In the genomic region with DNA sequence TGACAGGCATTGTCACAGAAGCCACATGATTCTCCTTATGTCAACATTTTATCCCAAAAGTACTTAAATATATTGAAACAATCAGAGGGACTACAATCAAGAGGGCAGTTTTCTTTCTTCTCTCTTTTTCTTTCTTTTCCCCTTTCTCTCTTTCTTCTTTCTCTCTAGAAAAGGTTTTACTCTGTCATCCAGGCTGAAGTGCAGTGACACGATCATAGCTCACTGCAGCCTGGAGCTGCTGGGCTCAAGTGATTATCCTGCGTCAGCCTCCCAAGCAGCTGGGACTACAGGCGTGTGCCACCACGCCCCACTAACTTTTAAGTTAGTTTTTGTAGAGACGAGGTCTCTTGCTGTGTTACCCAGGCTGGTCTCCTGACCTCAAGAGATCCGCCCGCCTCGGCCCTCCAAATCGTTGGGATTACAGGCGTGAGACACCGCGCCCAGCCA, we compare ENCODE assay signal across 8 cellular contexts. TPM values are rescaled to one million over a fixed set of nuclear protein-coding genes. Genes with fewer than 3 reads are reported as not detected.
DNase-seq lines count a peak whose midpoint lies in the region; ATAC-seq and TF ChIP-seq lines count a peak whose summit lies in the region.

No MANE protein-coding gene starts in this region.

- intact Hi-C loops in right cardiac atrium (cut with DNase I) = no loop called here

- no peak for TF ChIP-seq CTCF in HEK293 (tag by site-specific recombination; IDR thresholded peaks at IDR 0.05)
- no peak for TF ChIP-seq CTCF in WI38 (IDR thresholded peaks at IDR 0.05; ENCODE audit: low read depth, low read length)

- DNase-seq in right cardiac atrium = peak; percentile 23 to 57 (median 53)
- no peak for DNase-seq in DMS153 (lab: John Stamatoyannopoulos, UW)
- no peak for DNase-seq in KG1 (lab: John Stamatoyannopoulos, UW)
- DNase-seq in NCI-H1930 (lab: John Stamatoyannopoulos, UW) = no peak

- CTCF ChIA-PET in HEK293 (lab: Yijun Ruan, JAX) = interaction anchor here (0.7 kb wide), 1 partner anchor 36 kb away, joined by 4 read pairs; no protein-coding TSS in a partner anchor

- WGBS in right cardiac atrium = 89% methylated on average over 12 of the region's 12 CpGs

- no peaks in the 10 kb centered on the region for H3K9me3 ChIP-seq in HEK293 (ENCODE audit: control insufficient read depth, insufficient read depth, low read depth, low read length)
- H3K9me3 ChIP-seq in right cardiac atrium (ENCODE audit: control insufficient read depth, low read length) = no peaks in the 10 kb centered on the region
- no peaks in the 10 kb centered on the region for H3K9me3 ChIP-seq in skeletal muscle satellite cell (replicated peaks; ENCODE audit: low read length)

- POLR2A ChIA-PET in HEK293 (lab: Yijun Ruan, JAX) = interaction anchor here (0.7 to 1.3 kb wide), 3 partner anchors 13 to 94 kb away, joined by 3 to 4 read pairs (median 3); a partner anchor contains a TSS

- no peaks in the 10 kb centered on the region for H3K27me3 ChIP-seq in right cardiac atrium (ENCODE audit: control insufficient read depth, insufficient read depth)
- no peaks in the 10 kb centered on the region for H3K27me3 ChIP-seq in skeletal muscle satellite cell (ENCODE audit: control insufficient read depth, insufficient read depth, low read length)

- peak overlapping the region; percentile 83 for H3K9ac ChIP-seq in skeletal muscle satellite cell (ENCODE audit: low read depth, low read length)

- no peaks in the 10 kb centered on the region for H3K36me3 ChIP-seq in HEK293 (ENCODE audit: control insufficient read depth in 2 of 2, insufficient read depth in 1 of 2, low read length in 2 of 2)
- no peaks in the 10 kb centered on the region for H3K36me3 ChIP-seq in skeletal muscle satellite cell (ENCODE audit: insufficient read depth, low read length)

- peak overlapping the region; percentile 95 for H3K4me2 ChIP-seq in skeletal muscle satellite cell (ENCODE audit: low read length)

- H3K27ac ChIP-seq in HEK293 (ENCODE audit: extremely low read depth, low read depth, low read length) (peak overlapping the region; percentile 83; the same call in 1 of the 2 replicates), right cardiac atrium (ENCODE audit: low read length) (no peak overlapping the region)

- ATAC-seq in right cardiac atrium (no peak), GM18909 (IDR thresholded peaks at IDR 0.05; ENCODE audit: poor library complexity, unreplicated experiment) (no peak)

- H3K4me3 ChIP-seq in HEK293 (ENCODE audit: low read depth, low read length) = no peak overlapping the region
- peak overlapping the region; percentile 60 for H3K4me3 ChIP-seq in WI38 (ENCODE audit: low read depth, low read length)
- peak overlapping the region; percentile 99 for H3K4me3 ChIP-seq in right cardiac atrium (ENCODE audit: low read length)
- peak overlapping the region; percentile 87 for H3K4me3 ChIP-seq in skeletal muscle satellite cell (ENCODE audit: low read length)

- H3K4me1 ChIP-seq in HEK293 (ENCODE audit: control insufficient read depth, insufficient read depth, low read length) = peaks cover 9% of the 10 kb centered on the region
- no peaks in the 10 kb centered on the region for H3K4me1 ChIP-seq in right cardiac atrium (ENCODE audit: control insufficient read depth, insufficient read depth, low read length)
- peaks cover 18% of the 10 kb centered on the region for H3K4me1 ChIP-seq in skeletal muscle satellite cell (ENCODE audit: control insufficient read depth, insufficient read depth, low read length)

TF ChIP-seq in HEK293, 187 proteins besides CTCF, POLR2A, EP300 and RAD21 (continues in another document):
- TF ChIP-seq HOXC10 (CRISPR knock-in tag; IDR thresholded peaks at IDR 0.05) = no peak
- no peak for TF ChIP-seq ZNF302 (tag by site-specific recombination; IDR thresholded peaks at IDR 0.05; ENCODE audit: low read depth)
- TF ChIP-seq ZNF585B (tag by site-specific recombination; IDR thresholded peaks at IDR 0.05) = no peak
- TF ChIP-seq KLF9 (tag by site-specific recombination; IDR thresholded peaks at IDR 0.05; ENCODE audit: low read depth) = no peak
- TF ChIP-seq EGR2 (tag by site-specific recombination; IDR thresholded peaks at IDR 0.05; ENCODE audit: low read depth) = no peak
- TF ChIP-seq ZNF529 (tag by site-specific recombination; IDR thresholded peaks at IDR 0.05; ENCODE audit: insufficient replicate concordance) = no peak
- TF ChIP-seq ZNF133 (tag by site-specific recombination; IDR thresholded peaks at IDR 0.05) = no peak
- no peak for TF ChIP-seq OSR2 (tag by site-specific recombination; IDR thresholded peaks at IDR 0.05)
- TF ChIP-seq, protein P1, sequence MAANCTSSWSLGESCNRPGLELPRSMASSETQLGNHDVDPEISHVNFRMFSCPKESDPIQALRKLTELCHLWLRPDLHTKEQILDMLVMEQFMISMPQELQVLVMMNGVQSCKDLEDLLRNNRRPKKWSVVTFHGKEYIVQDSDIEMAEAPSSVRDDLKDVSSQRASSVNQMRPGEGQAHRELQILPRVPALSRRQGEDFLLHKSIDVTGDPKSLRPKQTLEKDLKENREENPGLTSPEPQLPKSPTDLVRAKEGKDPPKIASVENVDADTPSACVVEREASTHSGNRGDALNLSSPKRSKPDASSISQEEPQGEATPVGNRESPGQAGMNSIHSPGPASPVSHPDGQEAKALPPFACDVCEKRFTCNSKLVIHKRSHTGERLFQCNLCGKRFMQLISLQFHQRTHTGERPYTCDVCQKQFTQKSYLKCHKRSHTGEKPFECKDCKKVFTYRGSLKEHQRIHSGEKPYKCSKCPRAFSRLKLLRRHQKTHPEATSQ (tag by site-specific recombination; IDR thresholded peaks at IDR 0.05) = no peak
- TF ChIP-seq, protein P2, sequence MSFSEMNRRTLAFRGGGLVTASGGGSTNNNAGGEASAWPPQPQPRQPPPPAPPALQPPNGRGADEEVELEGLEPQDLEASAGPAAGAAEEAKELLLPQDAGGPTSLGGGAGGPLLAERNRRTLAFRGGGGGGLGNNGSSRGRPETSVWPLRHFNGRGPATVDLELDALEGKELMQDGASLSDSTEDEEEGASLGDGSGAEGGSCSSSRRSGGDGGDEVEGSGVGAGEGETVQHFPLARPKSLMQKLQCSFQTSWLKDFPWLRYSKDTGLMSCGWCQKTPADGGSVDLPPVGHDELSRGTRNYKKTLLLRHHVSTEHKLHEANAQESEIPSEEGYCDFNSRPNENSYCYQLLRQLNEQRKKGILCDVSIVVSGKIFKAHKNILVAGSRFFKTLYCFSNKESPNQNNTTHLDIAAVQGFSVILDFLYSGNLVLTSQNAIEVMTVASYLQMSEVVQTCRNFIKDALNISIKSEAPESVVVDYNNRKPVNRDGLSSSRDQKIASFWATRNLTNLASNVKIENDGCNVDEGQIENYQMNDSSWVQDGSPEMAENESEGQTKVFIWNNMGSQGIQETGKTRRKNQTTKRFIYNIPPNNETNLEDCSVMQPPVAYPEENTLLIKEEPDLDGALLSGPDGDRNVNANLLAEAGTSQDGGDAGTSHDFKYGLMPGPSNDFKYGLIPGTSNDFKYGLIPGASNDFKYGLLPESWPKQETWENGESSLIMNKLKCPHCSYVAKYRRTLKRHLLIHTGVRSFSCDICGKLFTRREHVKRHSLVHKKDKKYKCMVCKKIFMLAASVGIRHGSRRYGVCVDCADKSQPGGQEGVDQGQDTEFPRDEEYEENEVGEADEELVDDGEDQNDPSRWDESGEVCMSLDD (tag by site-specific recombination; IDR thresholded peaks at IDR 0.05) = no peak
- no peak for TF ChIP-seq ZNF677 (tag by site-specific recombination; IDR thresholded peaks at IDR 0.05)
- peak; percentile 34; the same call in 1 of the 2 replicates for TF ChIP-seq ZNF664 (tag by site-specific recombination; IDR thresholded peaks at IDR 0.05)
- TF ChIP-seq ZNF121 (tag by site-specific recombination; IDR thresholded peaks at IDR 0.05) = no peak
- TF ChIP-seq, protein P3, sequence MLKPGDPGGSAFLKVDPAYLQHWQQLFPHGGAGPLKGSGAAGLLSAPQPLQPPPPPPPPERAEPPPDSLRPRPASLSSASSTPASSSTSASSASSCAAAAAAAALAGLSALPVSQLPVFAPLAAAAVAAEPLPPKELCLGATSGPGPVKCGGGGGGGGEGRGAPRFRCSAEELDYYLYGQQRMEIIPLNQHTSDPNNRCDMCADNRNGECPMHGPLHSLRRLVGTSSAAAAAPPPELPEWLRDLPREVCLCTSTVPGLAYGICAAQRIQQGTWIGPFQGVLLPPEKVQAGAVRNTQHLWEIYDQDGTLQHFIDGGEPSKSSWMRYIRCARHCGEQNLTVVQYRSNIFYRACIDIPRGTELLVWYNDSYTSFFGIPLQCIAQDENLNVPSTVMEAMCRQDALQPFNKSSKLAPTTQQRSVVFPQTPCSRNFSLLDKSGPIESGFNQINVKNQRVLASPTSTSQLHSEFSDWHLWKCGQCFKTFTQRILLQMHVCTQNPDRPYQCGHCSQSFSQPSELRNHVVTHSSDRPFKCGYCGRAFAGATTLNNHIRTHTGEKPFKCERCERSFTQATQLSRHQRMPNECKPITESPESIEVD (tag by site-specific recombination; IDR thresholded peaks at IDR 0.05) = no peak
- TF ChIP-seq ZNF23 (tag by site-specific recombination; IDR thresholded peaks at IDR 0.05; ENCODE audit: borderline replicate concordance) = no peak
- TF ChIP-seq, protein P4, sequence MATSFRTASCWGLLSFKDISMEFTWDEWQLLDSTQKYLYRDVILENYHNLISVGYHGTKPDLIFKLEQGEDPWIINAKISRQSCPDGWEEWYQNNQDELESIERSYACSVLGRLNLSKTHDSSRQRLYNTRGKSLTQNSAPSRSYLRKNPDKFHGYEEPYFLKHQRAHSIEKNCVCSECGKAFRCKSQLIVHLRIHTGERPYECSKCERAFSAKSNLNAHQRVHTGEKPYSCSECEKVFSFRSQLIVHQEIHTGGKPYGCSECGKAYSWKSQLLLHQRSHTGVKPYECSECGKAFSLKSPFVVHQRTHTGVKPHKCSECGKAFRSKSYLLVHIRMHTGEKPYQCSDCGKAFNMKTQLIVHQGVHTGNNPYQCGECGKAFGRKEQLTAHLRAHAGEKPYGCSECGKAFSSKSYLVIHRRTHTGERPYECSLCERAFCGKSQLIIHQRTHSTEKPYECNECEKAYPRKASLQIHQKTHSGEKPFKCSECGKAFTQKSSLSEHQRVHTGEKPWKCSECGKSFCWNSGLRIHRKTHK (tag by site-specific recombination; IDR thresholded peaks at IDR 0.05) = no peak
- TF ChIP-seq ZFP3 (tag by site-specific recombination; IDR thresholded peaks at IDR 0.05; ENCODE audit: low read depth) = no peak
- TF ChIP-seq ZBTB48 (tag by site-specific recombination; IDR thresholded peaks at IDR 0.05) = no peak

RNA-seq across cellular contexts. Expression of a gene that starts 1.0 kb away (rescaled TPM):
- 10 to 100 TPM; 17.4 to 24.6 (median 20.6) TPM for total RNA-seq in right cardiac atrium
- 5.6 TPM for polyA plus RNA-seq in right cardiac atrium
- 31.7 and 32.5 TPM in 2 replicates for total RNA-seq in skeletal muscle satellite cell (2012; rRNA removed)

RNA-seq across cellular contexts. Expression of a gene that starts 18.8 kb away (rescaled TPM):
- total RNA-seq in right cardiac atrium = 1 to 10 TPM; 1.7 to 7.3 (median 2.3) TPM
- 3.1 TPM for polyA plus RNA-seq in right cardiac atrium
- total RNA-seq in skeletal muscle satellite cell (2012; rRNA removed) = 4.8 and 11.6 TPM in 2 replicates

Comparison
In these comparisons a context has a peak if more than half of its experiments do, and no peak if none do; other contexts are left out.
1. DNase-seq: peak in right cardiac atrium (3 of 3); none in DMS153 (single experiment), KG1 (single experiment) and NCI-H1930 (0 of 2).